ENCODE assay signal across 20 cellular contexts in genomic region chr2:219877714-219878113, GRCh38.
"Had no signal": no experiment of that assay in that cellular context is flagged by ENCODE, and none has a peak within 500 bp of the region (broad histone marks: within the 10 kb centered on the region; RNA-seq: fewer than 3 reads in every experiment).

No MANE protein-coding gene starts in this region.

- ATAC-seq: T-cell had no signal

- DNase-seq: IMR-90, Karpas-422, KG1, MG63, NCI-H1092 treated with DMSO at 0.1 percent for 48 hours, NCI-H1436, NCI-H187, NCI-H2029, NCI-H2081 treated with DMSO at 0.1 percent for 48 hours, NCI-H2171, NCI-H226, NCI-H446, NCI-H510A, NCI-H524 treated with DMSO at 0.1 percent for 48 hours, NCI-H69, NCI-H774, SHP77, SK-N-SH, SW 1271, T-cell had no signal
